Comparison of ENCODE assay signal across 1 cellular context in the genomic region with DNA sequence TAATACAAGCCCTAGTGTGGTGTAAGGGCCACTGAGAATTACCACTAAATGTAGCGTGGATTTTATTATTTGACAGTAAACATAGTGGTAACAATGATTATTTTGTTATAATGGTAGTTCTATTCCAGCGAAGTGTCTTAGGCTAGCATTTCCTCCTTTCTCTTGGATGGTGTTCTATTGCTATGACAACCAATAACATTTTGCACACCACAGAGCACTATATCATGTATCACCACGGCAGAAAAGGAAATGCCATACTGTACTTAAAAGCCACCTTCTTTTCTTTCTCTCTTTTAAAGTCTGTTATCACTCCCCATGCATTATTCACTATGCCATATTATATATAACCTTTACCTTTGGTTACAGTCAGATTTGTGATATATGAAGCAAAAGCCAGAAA.
TF ChIP-seq lines count a peak whose summit lies in the region.

No MANE protein-coding gene starts in this region.

TF ChIP-seq in IMR-90, 13 proteins besides CTCF, POLR2A, EP300 and RAD21 (continued from another document):
- TF ChIP-seq, protein P1, sequence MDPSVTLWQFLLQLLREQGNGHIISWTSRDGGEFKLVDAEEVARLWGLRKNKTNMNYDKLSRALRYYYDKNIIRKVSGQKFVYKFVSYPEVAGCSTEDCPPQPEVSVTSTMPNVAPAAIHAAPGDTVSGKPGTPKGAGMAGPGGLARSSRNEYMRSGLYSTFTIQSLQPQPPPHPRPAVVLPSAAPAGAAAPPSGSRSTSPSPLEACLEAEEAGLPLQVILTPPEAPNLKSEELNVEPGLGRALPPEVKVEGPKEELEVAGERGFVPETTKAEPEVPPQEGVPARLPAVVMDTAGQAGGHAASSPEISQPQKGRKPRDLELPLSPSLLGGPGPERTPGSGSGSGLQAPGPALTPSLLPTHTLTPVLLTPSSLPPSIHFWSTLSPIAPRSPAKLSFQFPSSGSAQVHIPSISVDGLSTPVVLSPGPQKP (IDR thresholded peaks at IDR 0.05; ENCODE audit: borderline replicate concordance, low read depth, low read length), result no peak
- no peak for TF ChIP-seq SMC3 (IDR thresholded peaks at IDR 0.05; ENCODE audit: low read depth, low read length)
